11 cellular contexts compared by ENCODE assay signal in genomic region chr1:46528297-46528955, GRCh38. TPM values are rescaled to one million over a fixed set of nuclear protein-coding genes. Genes with fewer than 3 reads are reported as not detected.
DNase-seq lines count a peak whose midpoint lies in the region; ATAC-seq and TF ChIP-seq lines count a peak whose summit lies in the region.
"Had no signal": no experiment of that assay in that cellular context is flagged by ENCODE, and none has a peak within 500 bp of the region (broad histone marks: within the 10 kb centered on the region; RNA-seq: fewer than 3 reads in every experiment).

No MANE protein-coding gene starts in this region.

- DNase-seq in NCI-H1417 (lab: John Stamatoyannopoulos, UW) (peak in 2 of 3 experiments; percentile 45 to 56), NCI-H1417 treated with DMSO at 0.1 percent for 48 hours (lab: John Stamatoyannopoulos, UW) (no peak), H9 (no peak), WERI-Rb-1 (peak; percentile 72)
- no peak for DNase-seq in natural killer cell treated with Interleukin-12 subunit alpha and Interleukin-12 subunit beta and Interleukin-15 and Interleukin-18, amount 100 ng/mL, for 72 hours (ENCODE audit: low spot score)
- no peak for DNase-seq in NK-92 treated with Interleukin-12 subunit alpha and Interleukin-12 subunit beta, amount 100 ng/mL, for 24 hours (lab: John Stamatoyannopoulos, UW)

- H3K79me2 ChIP-seq in H9 (ENCODE audit: insufficient read depth, low read length) = no peaks in the 10 kb centered on the region

- H4K20me1 ChIP-seq in H9 (ENCODE audit: control insufficient read depth, insufficient read depth, insufficient read length) = no peaks in the 10 kb centered on the region

- H4K91ac ChIP-seq in H9 (ENCODE audit: insufficient read length, low read depth, low read length) = no peak overlapping the region

- H3K4me3 Mint-ChIP-seq in H9 = no peak overlapping the region
- peak overlapping the region; percentile 33 for H3K4me3 Mint-ChIP-seq in natural killer cell treated with Interleukin-12 subunit alpha and Interleukin-12 subunit beta and Interleukin-15 and Interleukin-18, amount 100 ng/mL, for 72 hours
- H3K4me3 Mint-ChIP-seq: activated naive CD8-positive, alpha-beta T cell; nephron progenitor cell had no signal

- no peak overlapping the region for H2BK15ac ChIP-seq in H9 (ENCODE audit: low read depth, low read length)

- H3K27me3 ChIP-seq in H9 (ENCODE audit: insufficient read depth, low read length) (peaks cover 23% of the 10 kb centered on the region; the same call in 1 of the 2 replicates), WERI-Rb-1 (ENCODE audit: insufficient read depth, low read depth, severe bottlenecking) (no peaks in the 10 kb centered on the region)

- H3T11ph ChIP-seq in H9 (ENCODE audit: low read length) = no peak overlapping the region

- peaks cover 95% of the 10 kb centered on the region for H3K27me3 Mint-ChIP-seq in H9 (ENCODE audit: low read depth)
- H3K27me3 Mint-ChIP-seq in natural killer cell treated with Interleukin-12 subunit alpha and Interleukin-12 subunit beta and Interleukin-15 and Interleukin-18, amount 100 ng/mL, for 72 hours = peaks cover 17 to 30% of the 10 kb centered on the region in 2 donors

- no peak overlapping the region for H3K4me2 ChIP-seq in H9 (ENCODE audit: insufficient read depth, insufficient read length, low read length)

- H2BK5ac ChIP-seq in H9 (ENCODE audit: insufficient read length, low read length) = no peak overlapping the region

- no peaks in the 10 kb centered on the region; a peak in 2 of 5 replicates for H3K9me3 Mint-ChIP-seq in H9
- H3K9me3 Mint-ChIP-seq in natural killer cell treated with Interleukin-12 subunit alpha and Interleukin-12 subunit beta and Interleukin-15 and Interleukin-18, amount 100 ng/mL, for 72 hours = no peaks in the 10 kb centered on the region
- H3K9me3 Mint-ChIP-seq: nephron progenitor cell had no signal

- H4K8ac ChIP-seq in H9 (replicated peaks; ENCODE audit: insufficient read length, low read depth, low read length) = no peak overlapping the region

- no peaks in the 10 kb centered on the region for H3K36me3 ChIP-seq in WERI-Rb-1
- H3K36me3 ChIP-seq: thoracic aorta had no signal

- peaks cover 3% of the 10 kb centered on the region for H3K23me2 ChIP-seq in H9 (ENCODE audit: insufficient read length, low read depth, low read length, poor library complexity, severe bottlenecking)

- H3K9me3 ChIP-seq in H9 (ENCODE audit: control insufficient read depth, low read depth, low read length) (no peaks in the 10 kb centered on the region), WERI-Rb-1 (ENCODE audit: severe bottlenecking) (no peaks in the 10 kb centered on the region)
- H3K9me3 ChIP-seq: thoracic aorta had no signal

- H2BK12ac ChIP-seq in H9 (ENCODE audit: insufficient read length, low read depth, low read length) = no peak overlapping the region

- H2BK120ac ChIP-seq in H9 (ENCODE audit: low read depth, low read length, poor library complexity, severe bottlenecking) = no peak overlapping the region

- no peak overlapping the region for H3K23ac ChIP-seq in H9 (ENCODE audit: insufficient read length, low read depth, low read length)

- TF ChIP-seq CTCF in H9 (conservative IDR thresholded peaks at IDR 0.05) (peak; percentile 49), WERI-Rb-1 (IDR thresholded peaks at IDR 0.05; ENCODE audit: low read depth, low read length) (peak; percentile 63)

- H3K27ac ChIP-seq in H9 (ENCODE audit: insufficient read length, low read depth, low read length) (no peak overlapping the region), WERI-Rb-1 (peak overlapping the region; percentile 73)
- H3K27ac ChIP-seq: thoracic aorta had no signal

- H3K18ac ChIP-seq in H9 (ENCODE audit: insufficient read length, low read depth, low read length) = no peak overlapping the region

- no peak overlapping the region for H3K27ac Mint-ChIP-seq in H9
- H3K27ac Mint-ChIP-seq in natural killer cell treated with Interleukin-12 subunit alpha and Interleukin-12 subunit beta and Interleukin-15 and Interleukin-18, amount 100 ng/mL, for 72 hours = peak overlapping the region in 1 of 2 donors; percentile 8
- H3K27ac Mint-ChIP-seq: activated naive CD8-positive, alpha-beta T cell; nephron progenitor cell had no signal

- H3K79me1 ChIP-seq in H9 (ENCODE audit: insufficient read depth, low read depth, low read length, poor library complexity, severe bottlenecking) = no peaks in the 10 kb centered on the region

- H3K56ac ChIP-seq in H9 (ENCODE audit: insufficient read length, low read depth, low read length) = no peak overlapping the region

- H4K5ac ChIP-seq in H9 (ENCODE audit: insufficient read length, low read depth, low read length) = no peak overlapping the region

- H3K4me1 ChIP-seq in H9 (ENCODE audit: insufficient read depth, low read length) = peaks cover 6% of the 10 kb centered on the region; the same call in 1 of the 2 replicates

- peak overlapping the region; percentile 1; the same call in 1 of the 2 replicates for H3K4me3 ChIP-seq in WERI-Rb-1 (ENCODE audit: low read depth, low read length)
- H3K4me3 ChIP-seq: thoracic aorta had no signal

- H3K9ac ChIP-seq in H9 (ENCODE audit: extremely low read depth, insufficient read length, low read length) = no peak overlapping the region

- no peak for ATAC-seq in natural killer cell treated with Interleukin-12 subunit alpha and Interleukin-12 subunit beta and Interleukin-15 and Interleukin-18, amount 100 ng/mL, for 72 hours
- ATAC-seq in HG02852 (IDR thresholded peaks at IDR 0.05; ENCODE audit: unreplicated experiment) (no peak), GM19328 (IDR thresholded peaks at IDR 0.05; ENCODE audit: unreplicated experiment) (no peak)

- no peaks in the 10 kb centered on the region for H3K36me3 Mint-ChIP-seq in H9 (ENCODE audit: insufficient read depth in 1 of 3, low read depth in 3 of 3)
- H3K36me3 Mint-ChIP-seq in natural killer cell treated with Interleukin-12 subunit alpha and Interleukin-12 subunit beta and Interleukin-15 and Interleukin-18, amount 100 ng/mL, for 72 hours = no peaks in the 10 kb centered on the region
- H3K36me3 Mint-ChIP-seq: activated naive CD8-positive, alpha-beta T cell had no signal

- no peak overlapping the region for H2BK20ac ChIP-seq in H9 (ENCODE audit: low read depth, low read length, poor library complexity, severe bottlenecking)

- WGBS in H9 (ENCODE audit: extremely low coverage, insufficient read length, low lambda C conversion rate) = no CpG with 5 or more reads among the region's 11 CpGs

- no peak overlapping the region for H2AK5ac ChIP-seq in H9 (ENCODE audit: insufficient read length, low read length)

- H2AFZ ChIP-seq in H9 (ENCODE audit: low read length) = no peak overlapping the region

- H3K4ac ChIP-seq in H9 (ENCODE audit: low read depth, low read length) = no peak overlapping the region

- H3K14ac ChIP-seq in H9 (ENCODE audit: insufficient read depth, low read length) = no peak overlapping the region

- H3K4me1 Mint-ChIP-seq in H9 = peaks cover 58 to 61% of the 10 kb centered on the region in 2 experiments
- H3K4me1 Mint-ChIP-seq in natural killer cell treated with Interleukin-12 subunit alpha and Interleukin-12 subunit beta and Interleukin-15 and Interleukin-18, amount 100 ng/mL, for 72 hours (ENCODE audit: low read depth in 2 of 2) = peaks cover 29 to 30% of the 10 kb centered on the region in 2 donors

RNA-seq across cellular contexts. Expression of gene KNCN, which starts 23.0 kb away (rescaled TPM):
- total RNA-seq in H9 (2021) = not detected in 2 replicates
- total RNA-seq in natural killer cell treated with Interleukin-12 subunit alpha and Interleukin-12 subunit beta and Interleukin-15 and Interleukin-18, amount 100 ng/mL, for 72 hours = not detected
- total RNA-seq: thoracic aorta had no signal

RNA-seq across cellular contexts. Expression of gene DMBX1, which starts 38.8 kb away (rescaled TPM):
- total RNA-seq in H9 (2021) = 2.3 and 2.5 TPM in 2 replicates
- total RNA-seq in natural killer cell treated with Interleukin-12 subunit alpha and Interleukin-12 subunit beta and Interleukin-15 and Interleukin-18, amount 100 ng/mL, for 72 hours = under 1 TPM; 0.26 to 0.47 TPM
- total RNA-seq: thoracic aorta had no signal

Comparison
In these comparisons a context has a peak if more than half of its experiments do, and no peak if none do; other contexts are left out.
1. DNase-seq: peak in NCI-H1417 (2 of 3) and WERI-Rb-1 (single experiment); none in NCI-H1417 treated with DMSO at 0.1 percent for 48 hours (single experiment), H9 (single experiment), natural killer cell treated with Interleukin-12 subunit alpha and Interleukin-12 subunit beta and Interleukin-15 and Interleukin-18, amount 100 ng/mL, for 72 hours (single experiment) and NK-92 treated with Interleukin-12 subunit alpha and Interleukin-12 subunit beta, amount 100 ng/mL, for 24 hours (single experiment).